In genomic region chr15:67549736-67550135, GRCh38 we compare ENCODE assay signal across 22 cellular contexts.
"Had no signal": no experiment of that assay in that cellular context is flagged by ENCODE, and none has a peak within 500 bp of the region (broad histone marks: within the 10 kb centered on the region; RNA-seq: fewer than 3 reads in every experiment).

No MANE protein-coding gene starts in this region.

- DNase-seq: activated CD4-positive, alpha-beta T cell treated with anti-CD3 and anti-CD28 coated beads, Interleukin-2, amount 10 ng/mL, durations not matched to agents 24 days and 14 days; activated CD8-positive, alpha-beta memory T cell treated with anti-CD3 and anti-CD28 coated beads, Interleukin-2, amount 50 U/mL, for 48 hours; activated gamma-delta T cell treated with Interleukin-2 at 50 U/mL for 16 hours; activated naive CD8-positive, alpha-beta T cell treated with anti-CD3 and anti-CD28 coated beads for 36 hours; cortex of kidney; effector CD4-positive, alpha-beta T cell; left colon; naive B cell; nucleus accumbens; right cardiac atrium; stimulated activated CD4-positive, alpha-beta T cell treated with anti-CD3 and anti-CD28 coated beads, Interleukin-4, amount 100 ng/mL, for 4 hours; stimulated activated CD8-positive, alpha-beta memory T cell treated with anti-CD3 and anti-CD28 coated beads, Interleukin-4, amount 100 ng/mL, for 48 hours; stimulated activated naive CD4-positive, alpha-beta T cell treated with Interleukin-2 at 50 U/mL for 16 hours; substantia nigra had no signal

- H3K9me3 ChIP-seq: heart left ventricle, tibial nerve had no signal

- H3K9me3 Mint-ChIP-seq: activated CD4-positive, alpha-beta T cell treated with anti-CD3 and anti-CD28 coated beads, Interleukin-2, amount 10 ng/mL, durations not matched to agents 24 days and 14 days; activated naive CD8-positive, alpha-beta T cell treated with anti-CD3 and anti-CD28 coated beads for 36 hours; central memory CD8-positive, alpha-beta T cell; mesothelial cell of epicardium; naive B cell; T-helper 1 cell treated with Interleukin-12 subunit alpha and Interleukin-12 subunit beta and Interleukin-4 antibody, amounts not matched to agents 30 μg/mL and 1 μg/mL, for 36 hours had no signal

- H3K27me3 ChIP-seq: brain microvascular endothelial cell, heart left ventricle, tibial nerve had no signal

- ATAC-seq: right cardiac atrium had no signal

- H3K27ac ChIP-seq: brain microvascular endothelial cell had no signal

- H3K27me3 Mint-ChIP-seq: activated CD4-positive, alpha-beta T cell treated with anti-CD3 and anti-CD28 coated beads, Interleukin-2, amount 10 ng/mL, durations not matched to agents 24 days and 14 days; activated naive CD8-positive, alpha-beta T cell treated with anti-CD3 and anti-CD28 coated beads for 36 hours; central memory CD8-positive, alpha-beta T cell; naive B cell; progenitor cell of endocrine pancreas had no signal

- H3K27ac Mint-ChIP-seq: activated CD4-positive, alpha-beta T cell treated with anti-CD3 and anti-CD28 coated beads, Interleukin-2, amount 10 ng/mL, durations not matched to agents 24 days and 14 days; activated naive CD8-positive, alpha-beta T cell treated with anti-CD3 and anti-CD28 coated beads for 36 hours; mesothelial cell of epicardium; progenitor cell of endocrine pancreas; T-helper 1 cell treated with Interleukin-12 subunit alpha and Interleukin-12 subunit beta and Interleukin-4 antibody, amounts not matched to agents 30 μg/mL and 1 μg/mL, for 36 hours had no signal

- H3K4me3 Mint-ChIP-seq: activated CD4-positive, alpha-beta T cell treated with anti-CD3 and anti-CD28 coated beads, Interleukin-2, amount 10 ng/mL, durations not matched to agents 24 days and 14 days; activated naive CD8-positive, alpha-beta T cell treated with anti-CD3 and anti-CD28 coated beads for 36 hours; central memory CD8-positive, alpha-beta T cell; mesothelial cell of epicardium; naive B cell; T-helper 1 cell treated with Interleukin-12 subunit alpha and Interleukin-12 subunit beta and Interleukin-4 antibody, amounts not matched to agents 30 μg/mL and 1 μg/mL, for 36 hours had no signal

- H3K36me3 ChIP-seq: brain microvascular endothelial cell had no signal

- H3K4me3 ChIP-seq: heart left ventricle, lung, tibial nerve had no signal
